1 cellular context compared by ENCODE assay signal in the genomic region with DNA sequence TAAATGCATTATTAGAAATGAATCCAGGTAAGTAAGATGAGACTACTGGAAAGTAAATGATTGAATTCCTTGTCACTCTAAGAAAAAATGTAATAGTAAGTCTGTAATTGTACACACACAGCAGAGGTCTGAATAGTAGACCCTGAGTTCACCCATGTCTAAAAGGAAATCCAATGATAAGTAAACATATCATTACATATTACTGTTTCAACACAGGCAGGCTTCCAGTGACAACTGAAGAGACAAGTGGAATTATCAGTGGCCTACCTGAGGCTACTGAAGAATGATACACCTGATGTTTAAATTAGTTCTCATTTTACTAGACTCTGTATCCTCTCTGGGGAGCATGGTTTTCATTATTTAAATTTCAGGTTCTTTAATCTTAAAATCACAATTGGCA.
TF ChIP-seq lines count a peak whose summit lies in the region.

No MANE protein-coding gene starts in this region.

TF ChIP-seq in HepG2, 621 proteins besides CTCF, POLR2A, EP300 and RAD21 (continued from another document):
- TF ChIP-seq, protein P1, sequence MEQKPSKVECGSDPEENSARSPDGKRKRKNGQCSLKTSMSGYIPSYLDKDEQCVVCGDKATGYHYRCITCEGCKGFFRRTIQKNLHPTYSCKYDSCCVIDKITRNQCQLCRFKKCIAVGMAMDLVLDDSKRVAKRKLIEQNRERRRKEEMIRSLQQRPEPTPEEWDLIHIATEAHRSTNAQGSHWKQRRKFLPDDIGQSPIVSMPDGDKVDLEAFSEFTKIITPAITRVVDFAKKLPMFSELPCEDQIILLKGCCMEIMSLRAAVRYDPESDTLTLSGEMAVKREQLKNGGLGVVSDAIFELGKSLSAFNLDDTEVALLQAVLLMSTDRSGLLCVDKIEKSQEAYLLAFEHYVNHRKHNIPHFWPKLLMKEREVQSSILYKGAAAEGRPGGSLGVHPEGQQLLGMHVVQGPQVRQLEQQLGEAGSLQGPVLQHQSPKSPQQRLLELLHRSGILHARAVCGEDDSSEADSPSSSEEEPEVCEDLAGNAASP (CRISPR knock-in tag; IDR thresholded peaks at IDR 0.05; ENCODE audit: borderline replicate concordance), result no peak
- TF ChIP-seq CBFB (CRISPR knock-in tag; IDR thresholded peaks at IDR 0.05) (no peak), MYNN (CRISPR knock-in tag; IDR thresholded peaks at IDR 0.05; ENCODE audit: low read depth) (no peak), JARID2 (CRISPR knock-in tag; IDR thresholded peaks at IDR 0.05; ENCODE audit: insufficient replicate concordance) (no peak), HMG20A (CRISPR knock-in tag; IDR thresholded peaks at IDR 0.05; ENCODE audit: borderline replicate concordance) (no peak)
- TF ChIP-seq, protein P2, sequence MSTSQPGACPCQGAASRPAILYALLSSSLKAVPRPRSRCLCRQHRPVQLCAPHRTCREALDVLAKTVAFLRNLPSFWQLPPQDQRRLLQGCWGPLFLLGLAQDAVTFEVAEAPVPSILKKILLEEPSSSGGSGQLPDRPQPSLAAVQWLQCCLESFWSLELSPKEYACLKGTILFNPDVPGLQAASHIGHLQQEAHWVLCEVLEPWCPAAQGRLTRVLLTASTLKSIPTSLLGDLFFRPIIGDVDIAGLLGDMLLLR (CRISPR knock-in tag; IDR thresholded peaks at IDR 0.05), result no peak
- TF ChIP-seq, protein P3, sequence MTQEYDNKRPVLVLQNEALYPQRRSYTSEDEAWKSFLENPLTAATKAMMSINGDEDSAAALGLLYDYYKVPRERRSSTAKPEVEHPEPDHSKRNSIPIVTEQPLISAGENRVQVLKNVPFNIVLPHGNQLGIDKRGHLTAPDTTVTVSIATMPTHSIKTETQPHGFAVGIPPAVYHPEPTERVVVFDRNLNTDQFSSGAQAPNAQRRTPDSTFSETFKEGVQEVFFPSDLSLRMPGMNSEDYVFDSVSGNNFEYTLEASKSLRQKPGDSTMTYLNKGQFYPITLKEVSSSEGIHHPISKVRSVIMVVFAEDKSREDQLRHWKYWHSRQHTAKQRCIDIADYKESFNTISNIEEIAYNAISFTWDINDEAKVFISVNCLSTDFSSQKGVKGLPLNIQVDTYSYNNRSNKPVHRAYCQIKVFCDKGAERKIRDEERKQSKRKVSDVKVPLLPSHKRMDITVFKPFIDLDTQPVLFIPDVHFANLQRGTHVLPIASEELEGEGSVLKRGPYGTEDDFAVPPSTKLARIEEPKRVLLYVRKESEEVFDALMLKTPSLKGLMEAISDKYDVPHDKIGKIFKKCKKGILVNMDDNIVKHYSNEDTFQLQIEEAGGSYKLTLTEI (CRISPR knock-in tag; conservative IDR thresholded peaks at IDR 0.05), result no peak
TF ChIP-seq in HepG2: peak in this region for 0.
